In genomic region chr15:24054547-24055245, GRCh38 we compare ENCODE assay signal across 21 cellular contexts.
A peak's percentile ranks its signal among the peaks of the same experiment; 100 is the strongest.
DNase-seq lines count a peak whose midpoint lies in the region; ATAC-seq, FAIRE-seq and TF ChIP-seq lines count a peak whose summit lies in the region.
"Had no signal": no experiment of that assay in that cellular context is flagged by ENCODE, and none has a peak within 500 bp of the region (broad histone marks: within the 10 kb centered on the region; RNA-seq: fewer than 3 reads in every experiment).

No MANE protein-coding gene starts in this region.

- no peaks in the 10 kb centered on the region for H3K36me3 Mint-ChIP-seq in MCF 10A (ENCODE audit: insufficient read depth, unreplicated experiment)

- H3K36me3 ChIP-seq in mammary epithelial cell (ENCODE audit: insufficient read depth, low read length) (no peaks in the 10 kb centered on the region), SJCRH30 (no peaks in the 10 kb centered on the region)
- H3K36me3 ChIP-seq: breast epithelium, left ventricle myocardium inferior, vagina had no signal

- no peaks in the 10 kb centered on the region for H3K4me1 Mint-ChIP-seq in MCF 10A (ENCODE audit: insufficient read depth, unreplicated experiment)
- H3K4me1 Mint-ChIP-seq: activated naive CD8-positive, alpha-beta T cell treated with anti-CD3 and anti-CD28 coated beads, Interleukin-2, amount 50 U/mL, for 24 hours had no signal

- no peak overlapping the region for H3K27ac Mint-ChIP-seq in MCF 10A (ENCODE audit: low read depth, unreplicated experiment)
- H3K27ac Mint-ChIP-seq: activated naive CD8-positive, alpha-beta T cell treated with anti-CD3 and anti-CD28 coated beads, Interleukin-2, amount 50 U/mL, for 24 hours had no signal

- no peaks in the 10 kb centered on the region for H3K79me2 ChIP-seq in mammary epithelial cell (ENCODE audit: insufficient read depth, low read length)

- WGBS in mammary epithelial cell (ENCODE audit: low coverage, missing lambda C conversion rate) = 42% methylated on average over 10 of the region's 10 CpGs

- H3K4me2 ChIP-seq in mammary epithelial cell (ENCODE audit: insufficient read depth, low read depth, low read length) = no peak overlapping the region

- H3K9me3 ChIP-seq in mammary epithelial cell (replicated peaks; ENCODE audit: insufficient read depth, low read length) (peaks cover 21% of the 10 kb centered on the region), SJCRH30 (replicated peaks) (no peaks in the 10 kb centered on the region)
- H3K9me3 ChIP-seq: breast epithelium, left ventricle myocardium inferior, vagina had no signal

- BruUV-seq in MCF 10A (replicated peaks; lab: Mats Ljungman, UMichigan) (no TSS peak), mammary epithelial cell (replicated peaks; lab: Mats Ljungman, UMichigan) (no TSS peak)

- H3K27ac ChIP-seq in mammary epithelial cell (ENCODE audit: insufficient read depth, low read depth, low read length) (no peak overlapping the region), SJCRH30 (no peak overlapping the region)
- H3K27ac ChIP-seq: breast epithelium, left ventricle myocardium inferior, vagina had no signal

- in situ Hi-C loops in mammary epithelial cell (cut with MboI; ENCODE audit: low sequenced_read_pairs in 2 of 2) = no loop called here

- intact Hi-C loops in MCF 10A (cut with micrococcal nuclease) (no loop called here), mammary epithelial cell (cut with micrococcal nuclease) (no loop called here)

- no peaks in the 10 kb centered on the region for H3K27me3 ChIP-seq in mammary epithelial cell (ENCODE audit: insufficient read depth, low read length)
- H3K27me3 ChIP-seq in SJCRH30 = no peaks in the 10 kb centered on the region
- H3K27me3 ChIP-seq: breast epithelium, vagina had no signal

- dilution Hi-C loops in mammary epithelial cell (cut with HindIII; ENCODE audit: low sequenced_read_pairs) = no loop called here

- DNase-seq in MCF 10A (ENCODE audit: unreplicated experiment) (no peak), mammary epithelial cell (no peak), SJCRH30 (peak; percentile 40 to 73), left lobe of liver (ENCODE audit: low spot score) (peak; percentile 44), urothelium cell line (ENCODE audit: low spot score) (peak; percentile 61), ecto neural progenitor cell (ENCODE audit: low spot score) (no peak), NCI-H187 treated with DMSO at 0.1 percent for 48 hours (lab: John Stamatoyannopoulos, UW) (no peak), DMS153 (lab: John Stamatoyannopoulos, UW) (no peak)
- DNase-seq: activated CD4-positive, alpha-beta T cell treated with anti-CD3 and anti-CD28 coated beads, Interleukin-2, amount 50 U/mL, for 1 hour; activated CD8-positive, alpha-beta memory T cell treated with anti-CD3 and anti-CD28 coated beads, Interleukin-2, amount 50 U/mL, for 4 hours; activated effector memory CD4-positive, alpha-beta T cell treated with anti-CD3 and anti-CD28 coated beads, Interleukin-2, amount 50 U/mL, for 16 hours; activated naive CD8-positive, alpha-beta T cell treated with anti-CD3 and anti-CD28 coated beads, Interleukin-2, amount 50 U/mL, for 24 hours; cortex of kidney; KBM-7; left ventricle myocardium inferior; NCI-H1048; NCI-H526; SHP77 treated with DMSO at 0.1 percent for 48 hours; stimulated activated CD4-positive, alpha-beta T cell treated with anti-CD3 and anti-CD28 coated beads, Interleukin-4, amount 100 ng/mL, for 4 hours had no signal

- H3K4me1 ChIP-seq in mammary epithelial cell (ENCODE audit: insufficient read depth, low read length) (no peaks in the 10 kb centered on the region), SJCRH30 (no peaks in the 10 kb centered on the region)
- H3K4me1 ChIP-seq: breast epithelium, left ventricle myocardium inferior, vagina had no signal

- H3K4me3 Mint-ChIP-seq in MCF 10A (ENCODE audit: unreplicated experiment) = peak overlapping the region; percentile 56
- H3K4me3 Mint-ChIP-seq: activated naive CD8-positive, alpha-beta T cell treated with anti-CD3 and anti-CD28 coated beads, Interleukin-2, amount 50 U/mL, for 24 hours had no signal

- no peaks in the 10 kb centered on the region for H3K9me3 Mint-ChIP-seq in MCF 10A (ENCODE audit: unreplicated experiment)

- POLR2A ChIA-PET in MCF 10A (lab: Yijun Ruan, JAX) = interaction anchor here (1.0 kb wide), 1 partner anchor 20 kb away, joined by 3 read pairs; no protein-coding TSS in a partner anchor

- H3K9ac ChIP-seq in mammary epithelial cell (ENCODE audit: insufficient read depth, low read length) = no peak overlapping the region

- H2AFZ ChIP-seq in mammary epithelial cell (ENCODE audit: low read depth, low read length) = no peak overlapping the region

- no peak for FAIRE-seq in urothelium cell line (lab: Jason Lieb, UNC)

- ATAC-seq in left lobe of liver = peak; percentile 74
- ATAC-seq: activated naive CD8-positive, alpha-beta T cell treated with anti-CD3 and anti-CD28 coated beads, Interleukin-2, amount 50 U/mL, for 24 hours had no signal

- H4K20me1 ChIP-seq in mammary epithelial cell (ENCODE audit: insufficient read depth, low read length) = no peaks in the 10 kb centered on the region

- TF ChIP-seq CTCF in MCF 10A (IDR thresholded peaks at IDR 0.05; ENCODE audit: unreplicated experiment) (no peak), mammary epithelial cell (conservative IDR thresholded peaks at IDR 0.05 in 1 of 2, IDR thresholded peaks at IDR 0.05 in 1 of 2; ENCODE audit: extremely low read depth in 1 of 2, insufficient read depth in 1 of 2, low read depth in 1 of 2, low read length in 2 of 2) (no peak)

- CTCF ChIA-PET in MCF 10A (lab: Yijun Ruan, JAX) = interaction anchor here (0.6 to 1.2 kb wide), 3 partner anchors 85 to 411 kb away, joined by 3 to 4 read pairs (median 3); no protein-coding TSS in a partner anchor
- CTCF ChIA-PET in mammary epithelial cell (lab: Charles Lee; ENCODE audit: low non-redundant PET) = no interaction called here

- H3K4me3 ChIP-seq in mammary epithelial cell (replicated peaks in 1 of 3; ENCODE audit: insufficient read depth in 1 of 3, low read depth in 2 of 3, low read length in 3 of 3) (no peak overlapping the region), SJCRH30 (no peak overlapping the region)
- H3K4me3 ChIP-seq: breast epithelium, left ventricle myocardium inferior, vagina had no signal

- no peaks in the 10 kb centered on the region for H3K27me3 Mint-ChIP-seq in MCF 10A (ENCODE audit: insufficient read depth, unreplicated experiment)
- H3K27me3 Mint-ChIP-seq: activated naive CD8-positive, alpha-beta T cell treated with anti-CD3 and anti-CD28 coated beads, Interleukin-2, amount 50 U/mL, for 24 hours had no signal

Comparison
In these comparisons a context has a peak if more than half of its experiments do, and no peak if none do; other contexts are left out.
1. DNase-seq: peak in SJCRH30 (2 of 2), left lobe of liver (single experiment) and urothelium cell line (single experiment); none in MCF 10A (single experiment), mammary epithelial cell (single experiment), ecto neural progenitor cell (single experiment), NCI-H187 treated with DMSO at 0.1 percent for 48 hours (single experiment) and DMS153 (single experiment).